Comparison of ENCODE assay signal across 13 cellular contexts in the genomic region with DNA sequence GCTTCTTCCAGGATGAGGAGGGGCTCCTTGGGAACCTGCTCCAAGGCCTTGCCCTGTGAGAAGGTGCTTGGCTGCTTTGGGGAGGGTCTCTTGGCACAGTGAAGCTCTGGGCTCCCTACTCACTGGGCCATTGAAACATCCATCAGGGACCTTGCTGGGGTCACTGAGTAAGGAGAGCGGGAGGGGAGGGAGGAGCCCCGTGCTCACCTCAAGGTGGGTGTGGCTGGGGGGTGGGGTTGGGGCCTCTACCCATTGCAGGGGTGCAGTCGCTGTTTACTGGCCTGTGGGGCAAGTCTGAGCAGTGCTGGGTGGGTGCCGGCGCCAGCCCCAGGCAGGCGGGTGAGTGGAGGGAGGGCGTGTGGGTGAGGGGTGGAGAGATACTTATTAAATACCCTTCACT. TPM values are rescaled to one million over a fixed set of nuclear protein-coding genes. Genes with fewer than 3 reads are reported as not detected.
A peak's percentile ranks its signal among the peaks of the same experiment; 100 is the strongest.
DNase-seq lines count a peak whose midpoint lies in the region.
"Had no signal": no experiment of that assay in that cellular context is flagged by ENCODE, and none has a peak within 500 bp of the region (broad histone marks: within the 10 kb centered on the region; RNA-seq: fewer than 3 reads in every experiment).

No MANE protein-coding gene starts in this region.

- peaks cover 5 to 35% of the 10 kb centered on the region in 2 donors for H3K4me1 ChIP-seq in esophagus (ENCODE audit: control insufficient read depth in 2 of 2, insufficient read depth in 2 of 2, low read length in 1 of 2)

- no peak overlapping the region for H3K4me3 ChIP-seq in H7 (ENCODE audit: insufficient read depth, low read depth, low read length)
- no peak overlapping the region for H3K4me3 ChIP-seq in esophagus (ENCODE audit: low read depth in 1 of 2, low read length in 2 of 2)
- H3K4me3 ChIP-seq in skin epidermis = no peak overlapping the region
- H3K4me3 ChIP-seq: SJSA1 had no signal

- no peaks in the 10 kb centered on the region for H3K27me3 ChIP-seq in H7 (ENCODE audit: control insufficient read depth, insufficient read depth, low read length)
- H3K27me3 ChIP-seq in esophagus (ENCODE audit: control insufficient read depth in 1 of 2, insufficient read depth in 2 of 2, low read length in 2 of 2) = no peaks in the 10 kb centered on the region
- H3K27me3 ChIP-seq: brain microvascular endothelial cell, SJSA1 had no signal

- H3K36me3 ChIP-seq in H7 (replicated peaks; ENCODE audit: control insufficient read depth, insufficient read depth, low read length) (no peaks in the 10 kb centered on the region), esophagus (ENCODE audit: control insufficient read depth in 2 of 2, insufficient read depth in 2 of 2, low read length in 1 of 2) (peaks cover 0 to 28% of the 10 kb centered on the region in 2 donors)
- H3K36me3 ChIP-seq: brain microvascular endothelial cell, SJSA1 had no signal

- no peaks in the 10 kb centered on the region for H3K9me3 ChIP-seq in esophagus (ENCODE audit: control insufficient read depth in 2 of 2, insufficient read depth in 1 of 2, low read depth in 1 of 2, low read length in 1 of 2)
- H3K9me3 ChIP-seq: SJSA1 had no signal

- H3K27ac ChIP-seq in esophagus (ENCODE audit: low read depth in 2 of 2, low read length in 1 of 2) = peak overlapping the region; percentile 81 to 97
- peak overlapping the region in 13 of 21 experiments; percentile 35 to 88 (median 78) for H3K27ac ChIP-seq in skin epidermis
- H3K27ac ChIP-seq: brain microvascular endothelial cell, SJSA1 had no signal

- WGBS in esophagus, 2 donors = 46% methylated on average over 7 of the region's 7 CpGs

- peak; percentile 75 for DNase-seq in H7
- DNase-seq in NCI-H69 (lab: John Stamatoyannopoulos, UW) = peak; percentile 34
- no peak for DNase-seq in NCI-H345 (lab: John Stamatoyannopoulos, UW)
- DNase-seq in D341Med (ENCODE audit: low spot score) = no peak
- no peak for DNase-seq in anterior cingulate cortex (lab: John Stamatoyannopoulos, UW)
- DNase-seq: brain microvascular endothelial cell, EL, occipital lobe had no signal

RNA-seq across cellular contexts. Expression of a gene that starts 9.9 kb away (rescaled TPM):
- 0.14 and 0.18 TPM in 2 replicates for total RNA-seq in H7 (2014; rRNA removed; shearing (Covaris generic))
- polyA plus RNA-seq in esophagus = 10 to 100 TPM; 25.4 to 74.8 TPM
- total RNA-seq: fibroblast of villous mesenchyme, H4, occipital lobe, SJSA1 had no signal

RNA-seq across cellular contexts. Expression of a gene that starts 48.2 kb away (rescaled TPM):
- total RNA-seq in H7 (2014; rRNA removed; shearing (Covaris generic)) = 24.6 and 31.8 TPM in 2 replicates
- 10 to 100 TPM; 34.1 to 80.6 TPM for polyA plus RNA-seq in esophagus

Comparison
In these comparisons a context has a peak if more than half of its experiments do, and no peak if none do; other contexts are left out.
1. DNase-seq: peak in H7 (single experiment) and NCI-H69 (single experiment); none in NCI-H345 (single experiment), D341Med (single experiment) and anterior cingulate cortex (0 of 58).